In genomic region chr17:6463616-6464445, GRCh38 we compare ENCODE assay signal across 29 cellular contexts. TPM values are rescaled to one million over a fixed set of nuclear protein-coding genes. Genes with fewer than 3 reads are reported as not detected.
"Had no signal": no experiment of that assay in that cellular context is flagged by ENCODE, and none has a peak within 500 bp of the region (broad histone marks: within the 10 kb centered on the region; RNA-seq: fewer than 3 reads in every experiment).

No MANE protein-coding gene starts in this region.

- H3K27me3 Mint-ChIP-seq: progenitor cell of endocrine pancreas had no signal

- H3K79me2 ChIP-seq: hepatocyte had no signal

- H3K36me3 Mint-ChIP-seq: naive B cell had no signal

- H3K4me1 Mint-ChIP-seq: memory B cell, naive B cell had no signal

- H3K4me2 ChIP-seq: hepatocyte had no signal

- H3K27ac Mint-ChIP-seq: memory B cell; progenitor cell of endocrine pancreas; stimulated activated naive B cell treated with anti-CD40 and anti-IgM and Interleukin-4, amounts not matched to agents 10 μg/mL and 1 μg/mL and 100 μg/mL, for 72 hours had no signal

- DNase-seq: cerebellar nuclear complex; colonic mucosa; dermis blood vessel endothelial cell; erythroblast; foreskin melanocyte; head of caudate nucleus; left colon; midbrain; naive B cell; nucleus accumbens; pancreas; stimulated activated CD4-positive, alpha-beta T cell treated with anti-CD3 and anti-CD28 coated beads, Interleukin-2, amount 100 ng/mL, for 24 hours; stimulated activated CD4-positive, alpha-beta T cell treated with anti-CD3 and anti-CD28 coated beads, Interleukin-4, amount 100 ng/mL, for 4 hours; stimulated activated naive B cell treated with anti-CD40 and anti-IgM and Interleukin-4, amounts not matched to agents 10 μg/mL and 1 μg/mL and 100 μg/mL, for 72 hours; stomach; substantia nigra; transverse colon had no signal

- H3K27me3 ChIP-seq: colonic mucosa, hepatocyte, pancreas, stomach, transverse colon had no signal

- H3K4me3 ChIP-seq: colonic mucosa, hepatocyte, pancreas, stomach, thoracic aorta, transverse colon had no signal

- H3K9me3 Mint-ChIP-seq: memory B cell; naive B cell; stimulated activated naive B cell treated with anti-CD40 and anti-IgM and Interleukin-4, amounts not matched to agents 10 μg/mL and 1 μg/mL and 100 μg/mL, for 72 hours had no signal

- H2AFZ ChIP-seq: hepatocyte had no signal

- ATAC-seq: left colon; pancreas; sciatic nerve; stimulated activated naive B cell treated with anti-CD40 and anti-IgM and Interleukin-4, amounts not matched to agents 10 μg/mL and 1 μg/mL and 100 μg/mL, for 72 hours had no signal

- H3K9me3 ChIP-seq: colonic mucosa, pancreas, stomach, thoracic aorta, transverse colon had no signal

- H3K27ac ChIP-seq: colonic mucosa, hepatocyte, pancreas, stomach, thoracic aorta, transverse colon had no signal

- H3K36me3 ChIP-seq: colonic mucosa, pancreas, thoracic aorta, transverse colon had no signal

- H3K4me1 ChIP-seq: colonic mucosa, pancreas, stomach, transverse colon had no signal

- H3K4me3 Mint-ChIP-seq: memory B cell; naive B cell; stimulated activated naive B cell treated with anti-CD40 and anti-IgM and Interleukin-4, amounts not matched to agents 10 μg/mL and 1 μg/mL and 100 μg/mL, for 72 hours had no signal

- FAIRE-seq: endothelial cell of umbilical vein, pancreas had no signal

RNA-seq across cellular contexts. Expression of gene PIMREG, which starts 19.6 kb away (rescaled TPM):
- total RNA-seq: cardiac septum, sciatic nerve, thoracic aorta had no signal

RNA-seq across cellular contexts. Expression of gene AIPL1, which starts 28.9 kb away (rescaled TPM):
- total RNA-seq: cardiac septum, colonic mucosa, dermis blood vessel endothelial cell, endothelial cell of umbilical vein, hepatocyte, kidney epithelial cell, left colon, liver, pancreas, progenitor cell of endocrine pancreas, sciatic nerve, skeletal muscle tissue, stomach, thoracic aorta, transverse colon, urinary bladder had no signal
- polyA plus RNA-seq: endothelial cell of umbilical vein, hepatocyte, liver, neural cell, stomach, urinary bladder had no signal
